7 cellular contexts compared by ENCODE assay signal in the genomic region with DNA sequence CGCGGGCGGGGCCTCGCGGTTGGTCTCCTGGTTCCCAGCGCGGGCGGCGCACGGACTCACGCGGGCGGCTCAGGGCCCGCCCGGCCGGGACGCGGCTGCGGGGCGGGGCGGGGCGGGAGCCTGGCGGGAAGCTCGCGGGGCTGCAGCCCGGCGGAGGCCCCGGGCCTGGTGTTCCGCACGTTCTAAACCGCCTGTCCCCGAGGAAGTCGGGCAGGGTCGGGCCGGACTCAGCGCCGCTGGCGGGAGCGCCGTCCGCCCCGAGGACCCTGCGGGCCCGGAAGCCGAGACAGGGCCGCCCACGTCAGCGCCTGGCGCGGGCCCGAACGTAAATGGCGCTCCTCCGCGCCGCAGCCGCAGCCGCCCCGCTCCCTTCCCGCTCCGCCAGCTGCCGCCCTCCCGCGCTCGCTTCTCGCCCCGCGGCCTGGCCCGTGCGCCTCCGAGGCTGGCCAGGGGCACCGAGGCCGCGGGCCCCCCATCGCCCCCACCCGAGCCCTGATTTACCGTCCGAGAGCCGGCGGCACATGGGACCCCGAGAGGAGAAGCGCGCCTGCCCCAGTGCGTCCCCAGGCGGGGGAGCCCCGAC. TPM values are rescaled to one million over a fixed set of nuclear protein-coding genes. Genes with fewer than 3 reads are reported as not detected.
DNase-seq lines count a peak whose midpoint lies in the region; FAIRE-seq and TF ChIP-seq lines count a peak whose summit lies in the region.

No MANE protein-coding gene starts in this region.

- H3K27me3 ChIP-seq in iPS DF 6.9 (ENCODE audit: control insufficient read depth, insufficient read depth, low read length) (no peaks in the 10 kb centered on the region), sigmoid colon (no peaks in the 10 kb centered on the region)

- TF ChIP-seq EP300 in sigmoid colon (IDR thresholded peaks at IDR 0.05) = no peak

- H3K27ac ChIP-seq in iPS DF 6.9 (ENCODE audit: low read length) (no peak overlapping the region), sigmoid colon (peak overlapping the region; percentile 88 to 99 (median 94))

- TF ChIP-seq CTCF in sigmoid colon (IDR thresholded peaks at IDR 0.05) = no peak

- peak; percentile 86 for DNase-seq in GM12891 (ENCODE audit: insufficient read length, low spot score)
- DNase-seq in HCEC 1CT = peak; percentile 78
- DNase-seq in MV-4-11 (lab: John Stamatoyannopoulos, UW) = peak; percentile 56
- DNase-seq in T1000 (lab: John Stamatoyannopoulos, UW) = peak; percentile 70
- DNase-seq in astrocyte of the hippocampus (ENCODE audit: low read depth, low spot score) = peak; percentile 97
- DNase-seq in iPS DF 6.9 (ENCODE audit: low read depth, low spot score) = no peak
- DNase-seq in sigmoid colon = peak; percentile 93

- 0 out of 2 replicates have a peak, but pooled peaks cover 4% of the 10 kb centered on the region for H3K9me3 ChIP-seq in iPS DF 6.9 (ENCODE audit: control insufficient read depth, insufficient read depth, low read length)
- no peaks in the 10 kb centered on the region for H3K9me3 ChIP-seq in sigmoid colon

- peaks cover 6% of the 10 kb centered on the region for H3K4me1 ChIP-seq in iPS DF 6.9 (ENCODE audit: control insufficient read depth, insufficient read depth, low read length)
- peaks cover 0 to 55% (median 52%) of the 10 kb centered on the region in 4 donors for H3K4me1 ChIP-seq in sigmoid colon

- peaks cover 7% of the 10 kb centered on the region for H3K36me3 ChIP-seq in iPS DF 6.9 (ENCODE audit: control insufficient read depth, insufficient read depth, low read length)
- peaks cover 0 to 6% (median 0%) of the 10 kb centered on the region in 4 donors for H3K36me3 ChIP-seq in sigmoid colon

- H3K4me3 ChIP-seq in iPS DF 6.9 (ENCODE audit: low read length) (peak overlapping the region; percentile 76; the same call in 1 of the 2 replicates), sigmoid colon (peak overlapping the region; percentile 42 to 98 (median 74))

- no peak; the same call in 1 of the 2 replicates for TF ChIP-seq POLR2A in GM12891 (IDR thresholded peaks at IDR 0.05; ENCODE audit: low read depth, low read length)
- TF ChIP-seq POLR2A in sigmoid colon (IDR thresholded peaks at IDR 0.05) = no peak

- FAIRE-seq in GM12891 (lab: Jason Lieb, UNC) = no peak

- no CpG with 5 or more reads among the region's 86 CpGs for WGBS in iPS DF 6.9 (ENCODE audit: insufficient coverage, insufficient read length)
- 1% methylated on average over 86 of the region's 86 CpGs for whole genome bisulfite sequencing in sigmoid colon, 2 donors

- intact Hi-C loops in sigmoid colon (cut with DNase I) = loop anchor here (1.0 kb wide), 2 partner anchors 40 to 97 kb away; a partner anchor contains a TSS

TF ChIP-seq in GM12891, 5 proteins besides CTCF, POLR2A, EP300 and RAD21:
- no peak for TF ChIP-seq POU2F2 (IDR thresholded peaks at IDR 0.05; ENCODE audit: low read depth, low read length)
- TF ChIP-seq SPI1 (IDR thresholded peaks at IDR 0.05; ENCODE audit: low read depth, low read length) = no peak
- TF ChIP-seq PAX5 (IDR thresholded peaks at IDR 0.05; ENCODE audit: insufficient read depth, low read length, severe bottlenecking) = no peak
- TF ChIP-seq POLR2AphosphoS5 (IDR thresholded peaks at IDR 0.05; ENCODE audit: low read depth, low read length) = no peak; the same call in 1 of the 2 replicates
- TF ChIP-seq TAF1 (IDR thresholded peaks at IDR 0.05; ENCODE audit: low read depth, low read length) = no peak; the same call in 1 of the 2 replicates

RNA-seq across cellular contexts. Expression of a gene that starts 0.3 kb away (rescaled TPM):
- 97.8 TPM for polyA plus RNA-seq in GM12891 (2012; ENCODE audit: low read depth, missing spikeins)
- total RNA-seq in sigmoid colon = 100 to 1,000 TPM in 3 of 4 donors, 10 to 100 TPM in 1; 98.9 to 160 (median 129) TPM
- 100 to 1,000 TPM in 1 of 3 donors, 10 to 100 TPM in 2; 67.9 to 162 (median 71.4) TPM for polyA plus RNA-seq in sigmoid colon

RNA-seq across cellular contexts. Expression of a gene that starts 40.5 kb away (rescaled TPM):
- polyA plus RNA-seq in GM12891 (2012; ENCODE audit: low read depth, missing spikeins) = 36.2 TPM
- total RNA-seq in sigmoid colon = 10 to 100 TPM; 44.2 to 56.2 (median 49.6) TPM
- polyA plus RNA-seq in sigmoid colon = 10 to 100 TPM; 51.1 to 89.8 (median 80.0) TPM
